ENCODE assay signal across 1 cellular context in genomic region chr1:211258756-211259595, GRCh38.
TF ChIP-seq lines count a peak whose summit lies in the region.

Gene RCOR3 (plus strand): TSS chr1:211259366. CDS start chr1:211259561, 195 bp downstream.

TF ChIP-seq in HEK293, 187 proteins besides CTCF, POLR2A, EP300 and RAD21 (continued from another document and continues in another):
- TF ChIP-seq PRDM2 (tag by site-specific recombination; IDR thresholded peaks at IDR 0.05; ENCODE audit: borderline replicate concordance) (no peak), ZNF140 (tag by site-specific recombination; IDR thresholded peaks at IDR 0.05) (no peak), ZNF274 (IDR thresholded peaks at IDR 0.05; ENCODE audit: low read length) (no peak), ZNF274 (tag by site-specific recombination; IDR thresholded peaks at IDR 0.05; ENCODE audit: borderline replicate concordance) (no peak), WT1 (tag by site-specific recombination; IDR thresholded peaks at IDR 0.05) (peak; percentile 66), REST (tag by site-specific recombination; IDR thresholded peaks at IDR 0.05) (0 out of 2 replicates have a peak, but pooled peaks have one; percentile 39), ZNF423 (tag by site-specific recombination; IDR thresholded peaks at IDR 0.05) (peak; percentile 87), GFI1B (tag by site-specific recombination; IDR thresholded peaks at IDR 0.05) (no peak), ZNF514 (tag by site-specific recombination; IDR thresholded peaks at IDR 0.05) (no peak), ZNF350 (tag by site-specific recombination; IDR thresholded peaks at IDR 0.05) (no peak), ZNF843 (tag by site-specific recombination; IDR thresholded peaks at IDR 0.05) (peak; percentile 47; the same call in 1 of the 2 replicates), ZNF544 (tag by site-specific recombination; IDR thresholded peaks at IDR 0.05) (no peak), ZSCAN5A (tag by site-specific recombination; IDR thresholded peaks at IDR 0.05) (peak; percentile 96), HOXC10 (CRISPR knock-in tag; IDR thresholded peaks at IDR 0.05) (no peak), IKZF3 (tag by site-specific recombination; IDR thresholded peaks at IDR 0.05) (peak; percentile 65), ZNF785 (tag by site-specific recombination; IDR thresholded peaks at IDR 0.05) (0 out of 2 replicates have a peak, but pooled peaks have one; percentile 70), ZSCAN16 (tag by site-specific recombination; IDR thresholded peaks at IDR 0.05) (peak; percentile 35; the same call in 1 of the 2 replicates), ZNF560 (tag by site-specific recombination; IDR thresholded peaks at IDR 0.05; ENCODE audit: borderline replicate concordance) (no peak), ZNF549 (tag by site-specific recombination; IDR thresholded peaks at IDR 0.05) (no peak), ZFP3 (tag by site-specific recombination; IDR thresholded peaks at IDR 0.05; ENCODE audit: low read depth) (no peak), OSR2 (tag by site-specific recombination; IDR thresholded peaks at IDR 0.05) (no peak), GLIS1 (tag by site-specific recombination; IDR thresholded peaks at IDR 0.05) (peak; percentile 76), ZNF548 (tag by site-specific recombination; IDR thresholded peaks at IDR 0.05) (no peak), PBX3 (CRISPR knock-in tag; IDR thresholded peaks at IDR 0.05) (no peak), ZNF2 (tag by site-specific recombination; IDR thresholded peaks at IDR 0.05) (peak; percentile 96), ZNF302 (tag by site-specific recombination; IDR thresholded peaks at IDR 0.05; ENCODE audit: low read depth) (no peak), ZNF510 (tag by site-specific recombination; IDR thresholded peaks at IDR 0.05; ENCODE audit: insufficient replicate concordance) (no peak), ZBTB7A (tag by site-specific recombination; IDR thresholded peaks at IDR 0.05; ENCODE audit: low read depth) (peak; percentile 93; the same call in 1 of the 2 replicates), ZNF211 (tag by site-specific recombination; IDR thresholded peaks at IDR 0.05; ENCODE audit: low read depth) (no peak), ZNF341 (tag by site-specific recombination; IDR thresholded peaks at IDR 0.05; ENCODE audit: low read depth) (peak; percentile 96), ZNF223 (tag by site-specific recombination; IDR thresholded peaks at IDR 0.05) (no peak), ZSCAN4 (tag by site-specific recombination; IDR thresholded peaks at IDR 0.05) (peak; percentile 68), EGR2 (tag by site-specific recombination; IDR thresholded peaks at IDR 0.05; ENCODE audit: low read depth) (peak; percentile 93), ZNF629 (tag by site-specific recombination; IDR thresholded peaks at IDR 0.05) (no peak; the same call in none of the 2 replicates), ZNF561 (tag by site-specific recombination; IDR thresholded peaks at IDR 0.05; ENCODE audit: borderline replicate concordance) (peak; percentile 94), ZNF837 (tag by site-specific recombination; IDR thresholded peaks at IDR 0.05) (peak; percentile 94), TRIM28 (IDR thresholded peaks at IDR 0.05; ENCODE audit: borderline replicate concordance, low read length) (no peak), ZNF777 (tag by site-specific recombination; IDR thresholded peaks at IDR 0.05; ENCODE audit: borderline replicate concordance) (peak; percentile 79; the same call in 1 of the 2 replicates), ZNF76 (tag by site-specific recombination; IDR thresholded peaks at IDR 0.05; ENCODE audit: borderline replicate concordance, low read depth) (peak; percentile 64; the same call in 1 of the 2 replicates), KLF9 (tag by site-specific recombination; IDR thresholded peaks at IDR 0.05; ENCODE audit: low read depth) (peak; percentile 69; the same call in 1 of the 2 replicates), FEZF1 (tag by site-specific recombination; IDR thresholded peaks at IDR 0.05) (0 out of 2 replicates have a peak, but pooled peaks have one; percentile 32), ZFP69B (tag by site-specific recombination; IDR thresholded peaks at IDR 0.05) (peak; percentile 59), ZNF175 (tag by site-specific recombination; IDR thresholded peaks at IDR 0.05) (no peak), ZNF530 (tag by site-specific recombination; IDR thresholded peaks at IDR 0.05; ENCODE audit: low read depth) (no peak), ZNF707 (tag by site-specific recombination; IDR thresholded peaks at IDR 0.05) (0 out of 2 replicates have a peak, but pooled peaks have one; percentile 15)
- TF ChIP-seq, protein P1, sequence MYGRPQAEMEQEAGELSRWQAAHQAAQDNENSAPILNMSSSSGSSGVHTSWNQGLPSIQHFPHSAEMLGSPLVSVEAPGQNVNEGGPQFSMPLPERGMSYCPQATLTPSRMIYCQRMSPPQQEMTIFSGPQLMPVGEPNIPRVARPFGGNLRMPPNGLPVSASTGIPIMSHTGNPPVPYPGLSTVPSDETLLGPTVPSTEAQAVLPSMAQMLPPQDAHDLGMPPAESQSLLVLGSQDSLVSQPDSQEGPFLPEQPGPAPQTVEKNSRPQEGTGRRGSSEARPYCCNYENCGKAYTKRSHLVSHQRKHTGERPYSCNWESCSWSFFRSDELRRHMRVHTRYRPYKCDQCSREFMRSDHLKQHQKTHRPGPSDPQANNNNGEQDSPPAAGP (tag by site-specific recombination; IDR thresholded peaks at IDR 0.05) = peak; percentile 84
- TF ChIP-seq, protein P2, sequence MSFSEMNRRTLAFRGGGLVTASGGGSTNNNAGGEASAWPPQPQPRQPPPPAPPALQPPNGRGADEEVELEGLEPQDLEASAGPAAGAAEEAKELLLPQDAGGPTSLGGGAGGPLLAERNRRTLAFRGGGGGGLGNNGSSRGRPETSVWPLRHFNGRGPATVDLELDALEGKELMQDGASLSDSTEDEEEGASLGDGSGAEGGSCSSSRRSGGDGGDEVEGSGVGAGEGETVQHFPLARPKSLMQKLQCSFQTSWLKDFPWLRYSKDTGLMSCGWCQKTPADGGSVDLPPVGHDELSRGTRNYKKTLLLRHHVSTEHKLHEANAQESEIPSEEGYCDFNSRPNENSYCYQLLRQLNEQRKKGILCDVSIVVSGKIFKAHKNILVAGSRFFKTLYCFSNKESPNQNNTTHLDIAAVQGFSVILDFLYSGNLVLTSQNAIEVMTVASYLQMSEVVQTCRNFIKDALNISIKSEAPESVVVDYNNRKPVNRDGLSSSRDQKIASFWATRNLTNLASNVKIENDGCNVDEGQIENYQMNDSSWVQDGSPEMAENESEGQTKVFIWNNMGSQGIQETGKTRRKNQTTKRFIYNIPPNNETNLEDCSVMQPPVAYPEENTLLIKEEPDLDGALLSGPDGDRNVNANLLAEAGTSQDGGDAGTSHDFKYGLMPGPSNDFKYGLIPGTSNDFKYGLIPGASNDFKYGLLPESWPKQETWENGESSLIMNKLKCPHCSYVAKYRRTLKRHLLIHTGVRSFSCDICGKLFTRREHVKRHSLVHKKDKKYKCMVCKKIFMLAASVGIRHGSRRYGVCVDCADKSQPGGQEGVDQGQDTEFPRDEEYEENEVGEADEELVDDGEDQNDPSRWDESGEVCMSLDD (tag by site-specific recombination; IDR thresholded peaks at IDR 0.05) = peak; percentile 99
